In the genomic region with DNA sequence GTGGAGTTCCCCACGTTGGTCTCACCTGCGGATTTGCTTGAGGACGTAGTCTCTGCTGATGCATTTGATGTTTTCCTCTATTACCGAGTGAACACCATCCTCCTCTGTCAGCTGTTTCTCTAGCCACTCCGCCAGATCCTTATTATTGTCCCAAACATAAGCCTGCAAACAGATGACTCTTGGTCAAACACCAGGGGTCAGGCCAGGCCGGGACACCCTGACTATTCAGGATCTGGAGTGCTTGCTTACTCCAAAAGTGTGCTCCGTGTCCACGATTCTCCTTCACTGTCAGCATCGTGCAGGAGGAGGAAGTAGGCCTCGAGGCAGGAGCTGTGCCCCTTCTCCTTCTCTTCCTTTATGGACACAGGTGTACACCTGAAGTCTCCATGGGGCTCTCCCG, we compare ENCODE assay signal across 16 cellular contexts.
DNase-seq lines count a peak whose midpoint lies in the region; ATAC-seq and TF ChIP-seq lines count a peak whose summit lies in the region.
"Had no signal": no experiment of that assay in that cellular context is flagged by ENCODE, and none has a peak within 500 bp of the region (broad histone marks: within the 10 kb centered on the region; RNA-seq: fewer than 3 reads in every experiment).

No MANE protein-coding gene starts in this region.

- H3K27me3 Mint-ChIP-seq in GM23338 (ENCODE audit: insufficient read depth, low read depth, poor library complexity): peaks cover 3% of the 10 kb centered on the region
- no peaks in the 10 kb centered on the region for H3K27me3 Mint-ChIP-seq in naive thymus-derived CD8-positive, alpha-beta T cell
- H3K27me3 Mint-ChIP-seq: activated B cell treated with CpG ODN at 0.5 μM for 24 hours had no signal

- TF ChIP-seq CTCF in GM23338 (conservative IDR thresholded peaks at IDR 0.05; ENCODE audit: low read depth in 2 of 2): peak; percentile 25 to 42; a peak in 3 of 4 replicates
- peak; percentile 4 for TF ChIP-seq CTCF in astrocyte of the cerebellum (IDR thresholded peaks at IDR 0.05; ENCODE audit: low read depth, low read length, missing control alignments)
- no peak for TF ChIP-seq CTCF in tibial artery (IDR thresholded peaks at IDR 0.05)

- H3K9ac ChIP-seq in BLaER1: no peak overlapping the region

- H4K20me1 ChIP-seq in BLaER1: no peaks in the 10 kb centered on the region
- H4K20me1 ChIP-seq in GM23338 (replicated peaks; ENCODE audit: insufficient read depth): no peaks in the 10 kb centered on the region; the same call in 1 of the 2 replicates

- no peak overlapping the region for H2AFZ ChIP-seq in GM23338

- peaks cover 48% of the 10 kb centered on the region for H3K36me3 Mint-ChIP-seq in GM23338 (ENCODE audit: low read depth)
- H3K36me3 Mint-ChIP-seq in naive thymus-derived CD8-positive, alpha-beta T cell: peaks cover 0 to 42% (median 30%) of the 10 kb centered on the region in 3 donors

- no peak for DNase-seq in GM23338 (ENCODE audit: low spot score)
- DNase-seq in astrocyte of the cerebellum (ENCODE audit: low read depth): no peak
- DNase-seq in naive thymus-derived CD8-positive, alpha-beta T cell: no peak
- DNase-seq in tibial artery: no peak
- DNase-seq in SW 1271 (lab: John Stamatoyannopoulos, UW): no peak
- no peak for DNase-seq in GM19238 (ENCODE audit: insufficient read length, low spot score)
- DNase-seq: activated B cell treated with CpG ODN at 0.5 μM for 24 hours, gastrocnemius medialis, mesendoderm, NCI-H345, transverse colon had no signal

- no peak overlapping the region for H3K4me3 Mint-ChIP-seq in GM23338
- peak overlapping the region in 8 of 10 donors; percentile 7 to 78 (median 62) for H3K4me3 Mint-ChIP-seq in naive thymus-derived CD8-positive, alpha-beta T cell
- H3K4me3 Mint-ChIP-seq: activated B cell treated with CpG ODN at 0.5 μM for 24 hours had no signal

- H3F3A ChIP-seq in GM23338 (replicated peaks; ENCODE audit: low read depth): peaks cover 3% of the 10 kb centered on the region

- H3K27ac Mint-ChIP-seq in GM23338: peak overlapping the region; percentile 72
- peak overlapping the region in 9 of 10 donors; percentile 90 to 95 (median 93) for H3K27ac Mint-ChIP-seq in naive thymus-derived CD8-positive, alpha-beta T cell
- H3K27ac Mint-ChIP-seq: activated B cell treated with CpG ODN at 0.5 μM for 24 hours had no signal

- POLR2A ChIA-PET in naive thymus-derived CD8-positive, alpha-beta T cell (lab: Charles Lee): no interaction called here

- no peak overlapping the region for H3K4me3 ChIP-seq in BLaER1
- no peak overlapping the region for H3K4me3 ChIP-seq in GM23338
- no peak overlapping the region for H3K4me3 ChIP-seq in astrocyte of the cerebellum (ENCODE audit: low read depth, low read length)
- H3K4me3 ChIP-seq in tibial artery: no peak overlapping the region
- H3K4me3 ChIP-seq: gastrocnemius medialis, SJSA1, transverse colon had no signal

- H3K4me2 ChIP-seq in BLaER1 (peak overlapping the region; percentile 78), GM23338 (no peak overlapping the region)

- no peaks in the 10 kb centered on the region for H3K9me3 Mint-ChIP-seq in GM23338
- no peaks in the 10 kb centered on the region for H3K9me3 Mint-ChIP-seq in naive thymus-derived CD8-positive, alpha-beta T cell
- H3K9me3 Mint-ChIP-seq: activated B cell treated with CpG ODN at 0.5 μM for 24 hours; activated T-helper 2 cell treated with anti-CD3 and anti-CD28 coated beads, Interferon-gamma antibody, Interleukin-2, Interleukin-4, amounts not matched to agents 10 μg/mL and 5 μg/mL and 100 μg/mL, durations not matched to agents 14 hours and 24 hours and 36 hours had no signal

- in situ Hi-C loops in astrocyte of the cerebellum (cut with HindIII; ENCODE audit: low sequenced_read_pairs): no loop called here

- no peaks in the 10 kb centered on the region for H3K9me2 ChIP-seq in GM23338 (ENCODE audit: insufficient read depth)

- no peaks in the 10 kb centered on the region for H3K9me3 ChIP-seq in BLaER1
- no peaks in the 10 kb centered on the region for H3K9me3 ChIP-seq in tibial artery
- H3K9me3 ChIP-seq: gastrocnemius medialis, SJSA1, transverse colon had no signal

- H3K4me1 Mint-ChIP-seq in GM23338: peaks cover 22% of the 10 kb centered on the region
- peaks cover 19 to 46% (median 39%) of the 10 kb centered on the region in 4 donors for H3K4me1 Mint-ChIP-seq in naive thymus-derived CD8-positive, alpha-beta T cell

- peak overlapping the region; percentile 25 for H3K27ac ChIP-seq in BLaER1
- peak overlapping the region; percentile 65; the same call in 1 of the 2 replicates for H3K27ac ChIP-seq in GM23338 (ENCODE audit: low read depth)
- H3K27ac ChIP-seq in tibial artery: no peak overlapping the region
- H3K27ac ChIP-seq: C4-2B, gastrocnemius medialis, SJSA1 had no signal

- H3K36me3 ChIP-seq in BLaER1 (peaks cover 78% of the 10 kb centered on the region), GM23338 (ENCODE audit: insufficient read depth) (peaks cover 30% of the 10 kb centered on the region), tibial artery (peaks cover 32 to 72% (median 32%) of the 10 kb centered on the region in 3 donors)

- H3K27me3 ChIP-seq in BLaER1 (no peaks in the 10 kb centered on the region), GM23338 (ENCODE audit: insufficient read depth) (no peaks in the 10 kb centered on the region), tibial artery (no peaks in the 10 kb centered on the region)
- H3K27me3 ChIP-seq: gastrocnemius medialis, SJSA1, transverse colon had no signal

- intact Hi-C loops in tibial artery (cut with DNase I; ENCODE audit: low total_unique reads): no loop called here

- ATAC-seq in GM23338 (peak; percentile 42), GM21360 (IDR thresholded peaks at IDR 0.05; ENCODE audit: unreplicated experiment) (no peak)
- no peak for ATAC-seq in naive thymus-derived CD8-positive, alpha-beta T cell
- ATAC-seq: gastrocnemius medialis had no signal

- H3K79me2 ChIP-seq in GM23338 (replicated peaks; ENCODE audit: insufficient read depth): no peaks in the 10 kb centered on the region

- H3K4me1 ChIP-seq in BLaER1 (peaks cover 40% of the 10 kb centered on the region), GM23338 (ENCODE audit: insufficient read depth) (no peaks in the 10 kb centered on the region), tibial artery (no peaks in the 10 kb centered on the region)
- H3K4me1 ChIP-seq: SJSA1 had no signal

TF ChIP-seq in GM23338, 12 proteins besides CTCF, POLR2A, EP300 and RAD21 (continues in another document):
- no peak for TF ChIP-seq EZH2 (IDR thresholded peaks at IDR 0.05; ENCODE audit: low read depth, unreplicated experiment)
- no peak for TF ChIP-seq ZNF462 (CRISPR knock-in tag; IDR thresholded peaks at IDR 0.05)
- no peak for TF ChIP-seq ZNF331 (CRISPR knock-in tag; IDR thresholded peaks at IDR 0.05; ENCODE audit: low read depth)
- TF ChIP-seq CREB1 (CRISPR knock-in tag; IDR thresholded peaks at IDR 0.05; ENCODE audit: low read depth): no peak

Comparison
In these comparisons a context has a peak if more than half of its experiments do, and no peak if none do; other contexts are left out.
1. H3K27ac ChIP-seq: peak in BLaER1 (single experiment) and GM23338 (single experiment); none in tibial artery (0 of 2).
2. CTCF ChIP-seq: peak in GM23338 (2 of 2) and astrocyte of the cerebellum (single experiment); none in tibial artery (0 of 2).